ENCODE assay signal across 14 cellular contexts in the genomic region with DNA sequence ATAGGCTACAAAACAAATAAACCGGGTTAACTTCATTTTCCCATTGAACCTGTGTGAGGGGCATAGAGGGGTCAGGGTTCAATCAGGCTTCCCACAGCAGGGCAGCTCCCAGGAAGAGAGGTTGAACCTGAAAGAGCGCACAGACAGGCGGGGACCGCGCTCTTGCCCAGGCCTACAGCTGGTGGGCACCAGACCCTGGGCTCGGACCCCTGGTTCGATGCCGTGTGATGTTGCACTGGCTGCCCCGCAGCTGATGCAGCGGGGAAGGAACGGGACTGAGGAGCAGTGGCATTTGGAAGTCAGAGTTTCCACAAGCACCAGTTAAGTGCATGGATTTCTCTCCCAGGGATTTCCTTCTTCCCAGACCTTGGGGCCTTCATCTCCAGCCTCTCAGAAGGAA.
DNase-seq lines count a peak whose midpoint lies in the region; ATAC-seq and TF ChIP-seq lines count a peak whose summit lies in the region.
"Had no signal": no experiment of that assay in that cellular context is flagged by ENCODE, and none has a peak within 500 bp of the region (broad histone marks: within the 10 kb centered on the region; RNA-seq: fewer than 3 reads in every experiment).

No MANE protein-coding gene starts in this region.

- no peak overlapping the region for H3K4me3 Mint-ChIP-seq in chondrocyte (ENCODE audit: unreplicated experiment)
- no peak overlapping the region for H3K4me3 Mint-ChIP-seq in nephron progenitor cell
- H3K4me3 Mint-ChIP-seq: CD8-positive, alpha-beta memory T cell; H9 had no signal

- TF ChIP-seq CTCF in chondrocyte (IDR thresholded peaks at IDR 0.05) (no peak), nephron progenitor cell (IDR thresholded peaks at IDR 0.05) (no peak), spleen (IDR thresholded peaks at IDR 0.05 in 8 of 11, conservative IDR thresholded peaks at IDR 0.05 in 3 of 11) (no peak), psoas muscle (IDR thresholded peaks at IDR 0.05) (no peak), breast epithelium (IDR thresholded peaks at IDR 0.05) (no peak)

- no peak for ATAC-seq in psoas muscle
- ATAC-seq: A549 had no signal

- H3K27me3 ChIP-seq in spleen (replicated peaks in 1 of 7): peaks cover 0 to 14% (median 0%) of the 10 kb centered on the region in 7 donors
- H3K27me3 ChIP-seq in psoas muscle (ENCODE audit: insufficient read depth in 3 of 3, low read length in 2 of 3): peaks cover 0 to 5% (median 0%) of the 10 kb centered on the region in 3 donors
- H3K27me3 ChIP-seq in breast epithelium: peaks cover 0 to 10% of the 10 kb centered on the region in 2 donors
- no peaks in the 10 kb centered on the region for H3K27me3 ChIP-seq in effector memory CD4-positive, alpha-beta T cell (replicated peaks; ENCODE audit: control insufficient read depth, insufficient read depth, low read length, poor library complexity, severe bottlenecking)

- H3K4me3 ChIP-seq in spleen (no peak overlapping the region), psoas muscle (no peak overlapping the region), breast epithelium (no peak overlapping the region)
- H3K4me3 ChIP-seq in effector memory CD4-positive, alpha-beta T cell (ENCODE audit: insufficient read depth, low read depth, low read length, poor library complexity, severe bottlenecking): no peak overlapping the region
- H3K4me3 ChIP-seq: A549, GM23248 had no signal

- intact Hi-C loops in spleen (cut with DNase I; ENCODE audit: low total_unique reads): no loop called here
- intact Hi-C loops in psoas muscle (cut with DNase I): no loop called here
- intact Hi-C loops in breast epithelium (cut with DNase I; ENCODE audit: low total_unique reads): no loop called here

- H3K36me3 ChIP-seq in spleen (no peaks in the 10 kb centered on the region), psoas muscle (ENCODE audit: insufficient read depth in 1 of 2, low read depth in 1 of 2) (no peaks in the 10 kb centered on the region), breast epithelium (no peaks in the 10 kb centered on the region)
- H3K36me3 ChIP-seq in effector memory CD4-positive, alpha-beta T cell (ENCODE audit: control insufficient read depth, insufficient read depth, low read length): no peaks in the 10 kb centered on the region

- WGBS in spleen, 5 donors: 83 to 93% (median 88%) methylated on average over 11 of the region's 11 CpGs
- WGBS in psoas muscle, 3 donors: 85 to 89% (median 87%) methylated on average over 11 of the region's 11 CpGs

- H3K4me1 Mint-ChIP-seq in chondrocyte (ENCODE audit: low read depth) (peaks cover 33% of the 10 kb centered on the region), nephron progenitor cell (peaks cover 92% of the 10 kb centered on the region)
- H3K4me1 Mint-ChIP-seq: CD8-positive, alpha-beta memory T cell had no signal

- H3K4me1 ChIP-seq in spleen: no peaks in the 10 kb centered on the region
- H3K4me1 ChIP-seq in psoas muscle: peaks cover 15% of the 10 kb centered on the region
- H3K4me1 ChIP-seq in breast epithelium: peaks cover 0 to 9% of the 10 kb centered on the region in 2 donors
- no peaks in the 10 kb centered on the region for H3K4me1 ChIP-seq in effector memory CD4-positive, alpha-beta T cell (ENCODE audit: control insufficient read depth, insufficient read depth, low read length, poor library complexity, severe bottlenecking)

- no peaks in the 10 kb centered on the region for H3K36me3 Mint-ChIP-seq in chondrocyte (ENCODE audit: low read depth)
- H3K36me3 Mint-ChIP-seq in nephron progenitor cell (ENCODE audit: low read depth): no peaks in the 10 kb centered on the region
- H3K36me3 Mint-ChIP-seq: CD8-positive, alpha-beta memory T cell had no signal

- H3K27ac Mint-ChIP-seq in chondrocyte (ENCODE audit: unreplicated experiment) (no peak overlapping the region), nephron progenitor cell (peak overlapping the region; percentile 91)
- H3K27ac Mint-ChIP-seq: CD8-positive, alpha-beta memory T cell; H9 had no signal

- no peak overlapping the region for H3K27ac ChIP-seq in spleen
- H3K27ac ChIP-seq in psoas muscle: no peak overlapping the region
- no peak overlapping the region for H3K27ac ChIP-seq in breast epithelium
- H3K27ac ChIP-seq in effector memory CD4-positive, alpha-beta T cell (ENCODE audit: insufficient read depth, low read length, poor library complexity, severe bottlenecking): no peak overlapping the region
- H3K27ac ChIP-seq: A549, GM23248 had no signal

- H3K9me3 Mint-ChIP-seq in chondrocyte (ENCODE audit: low read depth): no peaks in the 10 kb centered on the region
- H3K9me3 Mint-ChIP-seq in nephron progenitor cell: no peaks in the 10 kb centered on the region
- H3K9me3 Mint-ChIP-seq: CD8-positive, alpha-beta memory T cell; H9 had no signal

- H3K9me3 ChIP-seq in spleen: no peaks in the 10 kb centered on the region
- no peaks in the 10 kb centered on the region for H3K9me3 ChIP-seq in psoas muscle
- no peaks in the 10 kb centered on the region for H3K9me3 ChIP-seq in breast epithelium
- H3K9me3 ChIP-seq in effector memory CD4-positive, alpha-beta T cell (ENCODE audit: control insufficient read depth, low read length): no peaks in the 10 kb centered on the region
- H3K9me3 ChIP-seq: A549, Caco-2 had no signal

- H3K27me3 Mint-ChIP-seq in chondrocyte (ENCODE audit: low read depth): peaks cover 8% of the 10 kb centered on the region
- peaks cover 15% of the 10 kb centered on the region for H3K27me3 Mint-ChIP-seq in nephron progenitor cell (ENCODE audit: low read depth, poor library complexity)

- no peak for TF ChIP-seq POLR2A in spleen (IDR thresholded peaks at IDR 0.05)
- no peak for TF ChIP-seq POLR2A in breast epithelium (IDR thresholded peaks at IDR 0.05)

- DNase-seq in chondrocyte (ENCODE audit: low spot score): peak; percentile 62
- no peak for DNase-seq in nephron progenitor cell
- peak; percentile 41 for DNase-seq in spleen
- DNase-seq in psoas muscle: no peak
- no peak for DNase-seq in breast epithelium (ENCODE audit: low spot score in 2 of 2)
- no peak for DNase-seq in effector memory CD4-positive, alpha-beta T cell
- DNase-seq: Caco-2; CD8-positive, alpha-beta memory T cell; DND-41; GDM1; GM23248; H9; IMR-90 had no signal

Comparison
In these comparisons a context has a peak if more than half of its experiments do, and no peak if none do; other contexts are left out.
1. DNase-seq: peak in chondrocyte (single experiment) and spleen (single experiment); none in nephron progenitor cell (single experiment), psoas muscle (0 of 2), breast epithelium (0 of 2) and effector memory CD4-positive, alpha-beta T cell (0 of 3).